Comparison of ENCODE assay signal across 1 cellular context in genomic region chr3:60574046-60574769, GRCh38.
TF ChIP-seq lines count a peak whose summit lies in the region.

No MANE protein-coding gene starts in this region.

TF ChIP-seq in SK-N-SH, 30 proteins besides CTCF, POLR2A, EP300 and RAD21 (continued from another document):
- TF ChIP-seq SMC3 (IDR thresholded peaks at IDR 0.05; ENCODE audit: low read depth, low read length) (no peak), TAF1 (IDR thresholded peaks at IDR 0.05; ENCODE audit: borderline replicate concordance, low read depth, low read length) (no peak), FOXM1 (IDR thresholded peaks at IDR 0.05; ENCODE audit: low read depth) (no peak)
